Comparison of ENCODE assay signal across 23 cellular contexts in the genomic region with DNA sequence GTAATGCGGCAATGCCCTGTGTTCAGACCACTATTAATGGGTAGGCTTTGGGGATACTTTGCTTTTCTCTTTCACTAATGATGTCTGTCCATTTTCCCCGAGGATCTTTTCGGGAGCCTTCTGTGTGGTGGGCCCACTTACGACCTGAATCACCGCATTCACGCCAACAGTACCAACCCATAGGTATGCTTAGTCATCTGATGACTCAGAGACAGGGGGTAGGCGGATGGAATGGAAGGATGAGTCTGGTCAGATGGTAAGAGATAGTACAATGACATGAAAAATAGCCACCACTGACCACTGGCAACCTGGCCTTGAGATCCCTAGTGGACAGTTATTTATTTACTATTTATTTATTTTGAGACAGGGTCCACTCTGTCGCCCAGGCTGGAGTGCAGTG.
DNase-seq lines count a peak whose midpoint lies in the region; ATAC-seq, FAIRE-seq and TF ChIP-seq lines count a peak whose summit lies in the region.
"Had no signal": no experiment of that assay in that cellular context is flagged by ENCODE, and none has a peak within 500 bp of the region (broad histone marks: within the 10 kb centered on the region; RNA-seq: fewer than 3 reads in every experiment).

No MANE protein-coding gene starts in this region.

- H3K4me3 ChIP-seq in heart right ventricle (no peak overlapping the region), PC-3 (ENCODE audit: low read length) (no peak overlapping the region), bronchial epithelial cell (ENCODE audit: low read depth, low read length) (no peak overlapping the region)
- H3K4me3 ChIP-seq: gastrocnemius medialis, HAP-1 had no signal

- no peaks in the 10 kb centered on the region for H3K36me3 ChIP-seq in heart right ventricle
- no peaks in the 10 kb centered on the region for H3K36me3 ChIP-seq in PC-3 (ENCODE audit: low read depth, low read length)
- H3K36me3 ChIP-seq in bronchial epithelial cell (ENCODE audit: control insufficient read depth, insufficient read depth, low read length), result no peaks in the 10 kb centered on the region
- H3K36me3 ChIP-seq: gastrocnemius medialis, HAP-1 had no signal

- ATAC-seq in Right ventricle myocardium inferior, result no peak
- no peak for ATAC-seq in heart right ventricle
- ATAC-seq in PC-3, result no peak
- ATAC-seq in HG02970 (IDR thresholded peaks at IDR 0.05; ENCODE audit: low FRiP score, unreplicated experiment), result no peak
- ATAC-seq in GM21390 (IDR thresholded peaks at IDR 0.05; ENCODE audit: unreplicated experiment), result no peak
- ATAC-seq: activated CD4-positive, CD25-positive, alpha-beta regulatory T cell treated with anti-CD3 and anti-CD28 coated beads, Interleukin-2, amount 50 U/mL, for 24 hours; gastrocnemius medialis; Panc1 had no signal

- no peaks in the 10 kb centered on the region for H3K79me2 ChIP-seq in PC-3 (ENCODE audit: low read length)

- WGBS in heart right ventricle, 2 donors, result 94 to 97% methylated on average over 8 of the region's 8 CpGs

- H3K4me1 ChIP-seq in heart right ventricle, result no peaks in the 10 kb centered on the region
- H3K4me1 ChIP-seq in PC-3 (ENCODE audit: insufficient read depth, low read length), result no peaks in the 10 kb centered on the region; the same call in 1 of the 2 replicates
- H3K4me1 ChIP-seq: gastrocnemius medialis had no signal

- POLR2A ChIA-PET in PC-3 (lab: Charles Lee; ENCODE audit: unreplicated experiment), result no interaction called here

- CTCF ChIA-PET in PC-3 (lab: Charles Lee), result no interaction called here

- H4K20me1 ChIP-seq in PC-3 (ENCODE audit: low read length), result no peaks in the 10 kb centered on the region

- no peak overlapping the region for H3K27ac ChIP-seq in heart right ventricle
- no peak overlapping the region for H3K27ac ChIP-seq in PC-3 (ENCODE audit: low read length)
- H3K27ac ChIP-seq: C4-2B, gastrocnemius medialis, HL-60 had no signal

- FAIRE-seq in bronchial epithelial cell (lab: Jason Lieb, UNC), result no peak
- FAIRE-seq in GM19239 (lab: Jason Lieb, UNC), result no peak

- H3K4me2 ChIP-seq in PC-3 (ENCODE audit: low read length), result no peak overlapping the region

- no TSS peak for BruUV-seq in PC-3 (replicated peaks; lab: Mats Ljungman, UMichigan)

- H2AFZ ChIP-seq in PC-3 (ENCODE audit: low read length), result no peak overlapping the region

- peaks cover 0 to 29% (median 9%) of the 10 kb centered on the region in 7 donors for H3K27me3 ChIP-seq in heart right ventricle
- H3K27me3 ChIP-seq in PC-3 (ENCODE audit: low read length), result peaks cover 4% of the 10 kb centered on the region; the same call in 1 of the 2 replicates
- peaks cover 2% of the 10 kb centered on the region for H3K27me3 ChIP-seq in bronchial epithelial cell (ENCODE audit: control insufficient read depth, insufficient read depth, low read length)

- intact Hi-C loops in Right ventricle myocardium inferior (cut with DNase I), result no loop called here
- intact Hi-C loops in heart right ventricle (cut with DNase I), result no loop called here
- intact Hi-C loops in PC-3 (cut with micrococcal nuclease), result no loop called here

- H3F3A ChIP-seq in PC-3 (ENCODE audit: low read length, unreplicated experiment), result no peaks in the 10 kb centered on the region

- peak; percentile 15 for DNase-seq in Right ventricle myocardium inferior (ENCODE audit: missing footprints)
- DNase-seq in heart right ventricle, result no peak
- peak; percentile 55 for DNase-seq in PC-3
- DNase-seq in bronchial epithelial cell (ENCODE audit: low read depth), result peak; percentile 8
- no peak for DNase-seq in GM19240 (ENCODE audit: insufficient read length, low spot score)
- DNase-seq in GM19239 (ENCODE audit: insufficient read length, low spot score), result no peak
- DNase-seq: activated naive CD4-positive, alpha-beta T cell treated with anti-CD3 and anti-CD28 coated beads, Interleukin-2, amount 10 ng/mL, durations not matched to agents 7 days and 5 days; activated T-cell treated with anti-CD3 and anti-CD28 coated beads, Interleukin-2, amount 50 U/mL, for 48 hours; cerebellar nuclear complex; effector CD4-positive, alpha-beta T cell; gastrocnemius medialis; MV-4-11; NCI-H187; NCI-H446; retina; T-helper 9 cell had no signal

- H3K9ac ChIP-seq in PC-3 (ENCODE audit: low read length), result no peak overlapping the region

- no peak for TF ChIP-seq CTCF in heart right ventricle (IDR thresholded peaks at IDR 0.05)
- TF ChIP-seq CTCF in PC-3 (conservative IDR thresholded peaks at IDR 0.05; ENCODE audit: low read depth, low read length), result no peak
- TF ChIP-seq CTCF in bronchial epithelial cell (IDR thresholded peaks at IDR 0.05; ENCODE audit: insufficient read depth, low read length, severe bottlenecking), result no peak

- H3K9me3 ChIP-seq in heart right ventricle (no peaks in the 10 kb centered on the region), PC-3 (ENCODE audit: low read length) (no peaks in the 10 kb centered on the region)
- H3K9me3 ChIP-seq: gastrocnemius medialis, HAP-1 had no signal

- no peaks in the 10 kb centered on the region for H3K9me2 ChIP-seq in PC-3 (replicated peaks; ENCODE audit: low read length)

Comparison
In these comparisons a context has a peak if more than half of its experiments do, and no peak if none do; other contexts are left out.
1. DNase-seq: peak in Right ventricle myocardium inferior (single experiment), PC-3 (single experiment) and bronchial epithelial cell (single experiment); none in heart right ventricle (0 of 2), GM19240 (single experiment) and GM19239 (single experiment).